ENCODE assay signal across 9 cellular contexts in genomic region chr2:117815946-117816345, GRCh38. TPM values are rescaled to one million over a fixed set of nuclear protein-coding genes. Genes with fewer than 3 reads are reported as not detected.
DNase-seq lines count a peak whose midpoint lies in the region; ATAC-seq, FAIRE-seq and TF ChIP-seq lines count a peak whose summit lies in the region.
"Had no signal": no experiment of that assay in that cellular context is flagged by ENCODE, and none has a peak within 500 bp of the region (broad histone marks: within the 10 kb centered on the region; RNA-seq: fewer than 3 reads in every experiment).

No MANE protein-coding gene starts in this region.

- peak; percentile 70 for FAIRE-seq in K562 (lab: Jason Lieb, UNC)

- peak; percentile 8; the same call in 1 of the 3 replicates for ATAC-seq in K562
- ATAC-seq in GM21447 (IDR thresholded peaks at IDR 0.05; ENCODE audit: unreplicated experiment) = no peak

- H3K4me3 Mint-ChIP-seq in mesothelial cell of epicardium = peak overlapping the region; percentile 88

- peak overlapping the region; percentile 91 for H3K4me2 ChIP-seq in K562 (ENCODE audit: insufficient read depth, low read length)

- CTCF ChIA-PET in AG04449 (lab: Yijun Ruan, JAX) = interaction anchor here (0.7 to 11.3 kb wide), 8 partner anchors 10 to 188 kb away, joined by 3 to 264 read pairs (median 8); no protein-coding TSS in a partner anchor
- CTCF ChIA-PET in K562 (lab: Yijun Ruan, JAX; ENCODE audit: low intra/inter-chr PET ratio) = no interaction called here

- H3K27ac Mint-ChIP-seq in mesothelial cell of epicardium = no peak overlapping the region

- no peaks in the 10 kb centered on the region for H3K9me3 ChIP-seq in K562 (replicated peaks; ENCODE audit: control insufficient read depth, insufficient read depth, low read depth, low read length)

- peaks cover 0 to 2% of the 10 kb centered on the region in 2 experiments; a peak in 2 of 5 replicates for H3K4me1 ChIP-seq in K562 (replicated peaks in 1 of 2; ENCODE audit: control insufficient read depth in 2 of 2, insufficient read depth in 2 of 2, low read length in 2 of 2)

- intact Hi-C loops in K562 (cut with micrococcal nuclease) = loop anchor here (2.0 kb wide), 1 partner anchor 187 kb away; no protein-coding TSS in a partner anchor

- no peak overlapping the region for H2AFZ ChIP-seq in K562 (ENCODE audit: low read depth, low read length)

- H3K27ac ChIP-seq in HL-60 (replicated peaks) (peak overlapping the region; percentile 86; the same call in 1 of the 2 replicates), K562 (ENCODE audit: extremely low read depth, low read depth, low read length) (peak overlapping the region; percentile 31; the same call in 2 of the 3 replicates)

- H3K27me3 ChIP-seq in HL-60 (ENCODE audit: insufficient read depth, poor library complexity, severe bottlenecking) (no peaks in the 10 kb centered on the region), K562 (ENCODE audit: control insufficient read depth in 2 of 2, insufficient read depth in 2 of 2, low read length in 2 of 2) (no peaks in the 10 kb centered on the region)

- peak overlapping the region; percentile 4 to 84; a peak in 3 of 4 replicates for H3K9ac ChIP-seq in K562 (ENCODE audit: insufficient read depth in 1 of 2, low read depth in 2 of 2, low read length in 2 of 2)

- peaks cover 44% of the 10 kb centered on the region for H3K79me2 ChIP-seq in K562 (ENCODE audit: control insufficient read depth, insufficient read depth, low read length)

- peaks cover 54% of the 10 kb centered on the region for H3K36me3 ChIP-seq in K562 (ENCODE audit: control insufficient read depth, insufficient read depth, low read length)

- no peak for DNase-seq in AG04449 (ENCODE audit: low read depth, low spot score)
- DNase-seq in HL-60 (ENCODE audit: low read depth in 1 of 2, low spot score in 1 of 2) = no peak
- no peak for DNase-seq in K562 (ENCODE audit: extremely low read depth in 1 of 4, low spot score in 3 of 4)
- DNase-seq in mesothelial cell of epicardium (ENCODE audit: low spot score in 2 of 2, unreplicated experiment in 2 of 2) = no peak
- no peak for DNase-seq in ureter (ENCODE audit: low spot score)
- no peak for DNase-seq in NCI-H146 (lab: John Stamatoyannopoulos, UW)
- no peak for DNase-seq in NCI-H82 treated with DMSO at 0.1 percent for 48 hours (lab: John Stamatoyannopoulos, UW; ENCODE audit: unreplicated experiment)
- DNase-seq: activated naive CD4-positive, alpha-beta T cell had no signal

- no TSS peak for BruUV-seq in K562 (replicated peaks; lab: Mats Ljungman, UMichigan)

- peaks cover 23% of the 10 kb centered on the region for H3K36me3 Mint-ChIP-seq in mesothelial cell of epicardium

- no peak for TF ChIP-seq RAD21 in K562 (CRISPR knock-in tag; conservative IDR thresholded peaks at IDR 0.05 in 1 of 2, IDR thresholded peaks at IDR 0.05 in 1 of 2)

- peaks cover 5% of the 10 kb centered on the region for H3K27me3 Mint-ChIP-seq in mesothelial cell of epicardium (ENCODE audit: low read depth)

- H3K9me1 ChIP-seq in K562 (ENCODE audit: control insufficient read depth, insufficient read depth, low read length) = no peaks in the 10 kb centered on the region

- POLR2A ChIA-PET in AG04449 (lab: Yijun Ruan, JAX) = interaction anchor here (0.6 kb wide), 1 partner anchor 9 kb away, joined by 3 read pairs; no protein-coding TSS in a partner anchor
- POLR2A ChIA-PET in K562 (lab: Yijun Ruan, JAX) = interaction anchor here (0.5 to 0.9 kb wide), 2 partner anchors 9 to 41 kb away, joined by 3 to 5 read pairs; no protein-coding TSS in a partner anchor

- WGBS in K562 (ENCODE audit: insufficient coverage, low coverage, missing lambda C conversion rate) = 55% methylated on average over 3 of the region's 3 CpGs

- H3K4me3 ChIP-seq in AG04449 (ENCODE audit: low read depth, low read length) (peak overlapping the region; percentile 96), HL-60 (replicated peaks; ENCODE audit: insufficient read depth, low read length) (peak overlapping the region; percentile 95), K562 (peak overlapping the region; percentile 56)

- TF ChIP-seq EP300 in K562 (IDR thresholded peaks at IDR 0.05; ENCODE audit: low read length) = no peak

- no peaks in the 10 kb centered on the region for H3K9me3 Mint-ChIP-seq in mesothelial cell of epicardium

- in situ Hi-C loops in K562 (cut with MboI) = no loop called here

- TF ChIP-seq POLR2A in K562 (conservative IDR thresholded peaks at IDR 0.05) = no peak

- H3K4me1 Mint-ChIP-seq in mesothelial cell of epicardium = peaks cover 13% of the 10 kb centered on the region

- TF ChIP-seq CTCF in AG04449 (IDR thresholded peaks at IDR 0.05; ENCODE audit: insufficient read depth, low read length, missing control alignments) (no peak), HL-60 (IDR thresholded peaks at IDR 0.05; ENCODE audit: insufficient read depth, low read length) (no peak), K562 (IDR thresholded peaks at IDR 0.05 in 2 of 3, conservative IDR thresholded peaks at IDR 0.05 in 1 of 3; ENCODE audit: insufficient read depth in 2 of 3, low read depth in 1 of 3, low read length in 3 of 3) (no peak), mesothelial cell of epicardium (IDR thresholded peaks at IDR 0.05; ENCODE audit: unreplicated experiment) (no peak)

- no peaks in the 10 kb centered on the region for H4K20me1 ChIP-seq in K562 (replicated peaks; ENCODE audit: control insufficient read depth, insufficient read depth, low read length)

TF ChIP-seq in K562, 482 proteins besides CTCF, POLR2A, EP300 and RAD21 (continues in another document):
- no peak for TF ChIP-seq CUX1 (CRISPR knock-in tag; IDR thresholded peaks at IDR 0.05)
- no peak for TF ChIP-seq KLF13 (tag; IDR thresholded peaks at IDR 0.05; ENCODE audit: borderline replicate concordance, low read depth)
- no peak for TF ChIP-seq CREB3 (tag; conservative IDR thresholded peaks at IDR 0.05; ENCODE audit: low read depth)
- TF ChIP-seq RHOXF2B (CRISPR knock-in tag; conservative IDR thresholded peaks at IDR 0.05) = no peak

RNA-seq across cellular contexts. Expression of gene DDX18, which starts 1.5 kb away (rescaled TPM):
- 96.0 and 219 TPM in 2 replicates for total RNA-seq in K562 (2011; cell fraction: chromatin; rRNA removed; ENCODE audit: low replicate concordance)
- total RNA-seq in K562 (2011; cell fraction: nucleolus; rRNA removed) = 41.4 and 42.1 TPM in 2 replicates
- 115 and 161 TPM in 2 replicates for total RNA-seq in K562 (2011; cell fraction: nucleoplasm; rRNA removed)
- total RNA-seq in K562 (2014; rRNA removed) = 67.9 and 74.7 TPM in 2 replicates
- total RNA-seq in K562 (2014; rRNA removed; fragmentation: Illumina TruSeq; extraction: Trizol) = 129 and 154 TPM in 2 replicates
- 116 TPM in 2 replicates for total RNA-seq in K562 (2015; rRNA removed; fragmentation: Illumina TruSeq; extraction: Trizol)
- 113 and 120 TPM in 2 replicates for total RNA-seq in K562 (2021)
- polyA plus RNA-seq in K562 (2011; rRNA removed) = 118 and 156 TPM in 2 replicates
- 50.8 and 54.7 TPM in 2 replicates for polyA plus RNA-seq in K562 (2011; cell fraction: cytosol; rRNA removed)
- polyA plus RNA-seq in K562 (2011; cell fraction: nucleus; rRNA removed) = 94.0 and 110 TPM in 2 replicates
- 48.5 and 68.8 TPM in 2 replicates for polyA plus RNA-seq in K562 (2012)
- 125 and 156 TPM in 2 replicates for polyA plus RNA-seq in K562 (2014; fragmentation: Illumina TruSeq; extraction: Trizol)
- polyA plus RNA-seq in K562 (2014; fragmentation: Nextera tagmentation; extraction: Ambion mirVana) = 100 to 1,000 TPM in 1 of 2 experiments, 10 to 100 TPM in 1; 90.5 to 124 TPM
- 91.8 and 100 TPM in 2 replicates for polyA plus RNA-seq in K562 (2014; rRNA removed)
- 126 and 127 TPM in 2 replicates for polyA minus RNA-seq in K562 (2011; rRNA and poly(A)+ RNA removed)
- 32.6 and 42.7 TPM in 2 replicates for polyA minus RNA-seq in K562 (2011; cell fraction: cytosol; rRNA and poly(A)+ RNA removed)
- 67.5 and 135 TPM in 2 replicates for polyA minus RNA-seq in K562 (2011; cell fraction: nucleus; rRNA and poly(A)+ RNA removed)
- 64.4 to 68.9 TPM (median 66.2 TPM) in 3 replicates for total RNA-seq in mesothelial cell of epicardium
- 79.7 TPM for total RNA-seq in ureter
